Comparison of ENCODE assay signal across 16 cellular contexts in the genomic region with DNA sequence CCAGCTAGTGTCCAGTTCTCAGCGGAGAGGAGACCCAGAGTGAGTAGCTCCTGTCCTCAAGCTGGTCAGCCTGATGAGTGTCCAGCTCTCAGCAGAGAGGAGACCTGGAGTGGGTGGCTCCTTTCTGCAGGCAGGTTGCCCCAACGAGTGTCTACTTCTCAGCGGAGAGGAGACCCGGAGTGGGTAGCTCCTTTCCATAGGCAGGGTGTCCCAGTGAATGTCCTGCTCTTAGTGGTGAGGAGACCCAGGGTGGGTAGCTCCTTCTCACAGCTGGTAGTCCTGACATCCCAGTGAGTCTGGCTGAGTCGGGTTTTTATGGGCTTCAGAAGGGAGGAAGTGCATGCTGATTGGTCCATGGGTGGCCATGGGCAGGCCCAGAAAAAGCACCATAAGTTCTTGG. TPM values are rescaled to one million over a fixed set of nuclear protein-coding genes. Genes with fewer than 3 reads are reported as not detected.
DNase-seq lines count a peak whose midpoint lies in the region; ATAC-seq and TF ChIP-seq lines count a peak whose summit lies in the region.
"Had no signal": no experiment of that assay in that cellular context is flagged by ENCODE, and none has a peak within 500 bp of the region (broad histone marks: within the 10 kb centered on the region; RNA-seq: fewer than 3 reads in every experiment).

No MANE protein-coding gene starts in this region.

- no peaks in the 10 kb centered on the region for H3K9me3 ChIP-seq in OCI-LY7 (ENCODE audit: low read length)
- H3K9me3 ChIP-seq in upper lobe of right lung: no peaks in the 10 kb centered on the region
- H3K9me3 ChIP-seq in adrenal gland (replicated peaks in 1 of 3): no peaks in the 10 kb centered on the region

- H3K79me2 ChIP-seq in OCI-LY7 (ENCODE audit: insufficient read depth, low read depth, low read length): no peaks in the 10 kb centered on the region

- POLR2A ChIA-PET in OCI-LY7 (lab: Charles Lee): interaction anchor here (0.9 to 1.2 kb wide), 2 partner anchors 9 to 209 kb away, joined by 3 read pairs; no protein-coding TSS in a partner anchor

- peaks cover 47% of the 10 kb centered on the region for H3K36me3 ChIP-seq in OCI-LY7 (ENCODE audit: insufficient read depth, low read length)
- peaks cover 15% of the 10 kb centered on the region for H3K36me3 ChIP-seq in upper lobe of right lung
- H3K36me3 ChIP-seq in adrenal gland (replicated peaks in 1 of 2): no peaks in the 10 kb centered on the region

- no peaks in the 10 kb centered on the region for H3K27me3 ChIP-seq in upper lobe of right lung
- H3K27me3 ChIP-seq in adrenal gland: no peaks in the 10 kb centered on the region
- H3K27me3 ChIP-seq: BLaER1 treated with 17β-estradiol and CSF1 and Interleukin-3, amounts not matched to agents 10 nM and 100 nM had no signal

- no peaks in the 10 kb centered on the region for H3K9me2 ChIP-seq in OCI-LY7 (ENCODE audit: insufficient read depth, low read length)

- DNase-seq in DMS53 (lab: John Stamatoyannopoulos, UW): peak; percentile 5
- no peak for DNase-seq in DMS53 treated with DMSO at 0.1 percent for 48 hours (lab: John Stamatoyannopoulos, UW; ENCODE audit: unreplicated experiment)
- DNase-seq in OCI-LY7 (ENCODE audit: low spot score): peak; percentile 4
- peak; percentile 3 for DNase-seq in left kidney (ENCODE audit: low read depth, low spot score)
- DNase-seq in upper lobe of right lung: no peak
- DNase-seq in medulla oblongata (ENCODE audit: extremely low spot score): no peak
- DNase-seq in NCI-H446 treated with DMSO at 0.1 percent for 48 hours (lab: John Stamatoyannopoulos, UW): no peak
- no peak for DNase-seq in adrenal gland
- DNase-seq: Calu3; CD8-positive, alpha-beta T cell; GDM1; H9; IMR-90 had no signal

- H3K27ac ChIP-seq in OCI-LY7 (ENCODE audit: low read depth, low read length, poor library complexity, severe bottlenecking) (no peak overlapping the region), upper lobe of right lung (no peak overlapping the region), adrenal gland (no peak overlapping the region)
- H3K27ac ChIP-seq: 22Rv1; A549; BLaER1 treated with 17β-estradiol and CSF1 and Interleukin-3, amounts not matched to agents 10 nM and 100 nM had no signal

- TF ChIP-seq POLR2A in adrenal gland (IDR thresholded peaks at IDR 0.05): no peak

- no peaks in the 10 kb centered on the region for H4K20me1 ChIP-seq in OCI-LY7 (ENCODE audit: insufficient read depth, low read length)
- H4K20me1 ChIP-seq: BLaER1 treated with 17β-estradiol and CSF1 and Interleukin-3, amounts not matched to agents 10 nM and 100 nM had no signal

- H3K4me1 ChIP-seq in OCI-LY7 (ENCODE audit: insufficient read depth, low read length, poor library complexity, severe bottlenecking): no peaks in the 10 kb centered on the region
- H3K4me1 ChIP-seq in upper lobe of right lung: no peaks in the 10 kb centered on the region
- no peaks in the 10 kb centered on the region for H3K4me1 ChIP-seq in adrenal gland (replicated peaks in 1 of 2)
- H3K4me1 ChIP-seq: A549; BLaER1 treated with 17β-estradiol and CSF1 and Interleukin-3, amounts not matched to agents 10 nM and 100 nM had no signal

- peak; percentile 15 for ATAC-seq in upper lobe of right lung
- ATAC-seq: A549; CD8-positive, alpha-beta T cell had no signal

- H3K4me3 ChIP-seq in OCI-LY7 (ENCODE audit: low read depth, low read length, poor library complexity, severe bottlenecking) (no peak overlapping the region), upper lobe of right lung (no peak overlapping the region), adrenal gland (no peak overlapping the region)
- H3K4me3 ChIP-seq: A549; BLaER1 treated with 17β-estradiol and CSF1 and Interleukin-3, amounts not matched to agents 10 nM and 100 nM had no signal

- CTCF ChIA-PET in OCI-LY7 (lab: Charles Lee; ENCODE audit: unreplicated experiment): no interaction called here

- BruUV-seq in OCI-LY7 (replicated peaks; lab: Mats Ljungman, UMichigan): no TSS peak

- intact Hi-C loops in OCI-LY7 (cut with micrococcal nuclease; ENCODE audit: unreplicated experiment) (no loop called here), upper lobe of right lung (cut with DNase I) (no loop called here), adrenal gland (cut with DNase I) (no loop called here)

- TF ChIP-seq CTCF in OCI-LY7 (conservative IDR thresholded peaks at IDR 0.05; ENCODE audit: low read length): no peak
- TF ChIP-seq CTCF in upper lobe of right lung (IDR thresholded peaks at IDR 0.05): no peak
- TF ChIP-seq CTCF in adrenal gland (IDR thresholded peaks at IDR 0.05): no peak

- H2AFZ ChIP-seq in OCI-LY7 (ENCODE audit: low read length): no peak overlapping the region

- WGBS in adrenal gland, 4 donors: 95 to 100% (median 98%) methylated on average over 3 to 5 of the region's 5 CpGs

- H3K4me2 ChIP-seq in OCI-LY7 (ENCODE audit: low read length): no peak overlapping the region
- H3K4me2 ChIP-seq: A549; BLaER1 treated with 17β-estradiol and CSF1 and Interleukin-3, amounts not matched to agents 10 nM and 100 nM had no signal

RNA-seq across cellular contexts. Expression of gene NUDT6, which starts 55.7 kb away (rescaled TPM):
- 15.9 and 19.7 TPM in 2 replicates for total RNA-seq in OCI-LY7 (2014; rRNA removed; shearing (Covaris generic))
- total RNA-seq in OCI-LY7 (2022) (15.4 and 18.3 TPM in 2 replicates), upper lobe of right lung (3.8 TPM), adrenal gland (10 to 100 TPM in 5 of 8 donors, 1 to 10 TPM in 3; 6.4 to 31.1 (median 11.3) TPM)
- 10 to 100 TPM; 16.4 to 19.6 (median 18.8) TPM for polyA plus RNA-seq in adrenal gland

Comparison
In these comparisons a context has a peak if more than half of its experiments do, and no peak if none do; other contexts are left out.
1. DNase-seq: peak in DMS53 (single experiment), OCI-LY7 (single experiment) and left kidney (single experiment); none in DMS53 treated with DMSO at 0.1 percent for 48 hours (single experiment), upper lobe of right lung (single experiment), medulla oblongata (single experiment), NCI-H446 treated with DMSO at 0.1 percent for 48 hours (single experiment) and adrenal gland (0 of 7).